In genomic region chr6:43927525-43928210, GRCh38 we compare ENCODE assay signal across 9 cellular contexts.
DNase-seq lines count a peak whose midpoint lies in the region; ATAC-seq, FAIRE-seq and TF ChIP-seq lines count a peak whose summit lies in the region.
"Had no signal": no experiment of that assay in that cellular context is flagged by ENCODE, and none has a peak within 500 bp of the region (broad histone marks: within the 10 kb centered on the region; RNA-seq: fewer than 3 reads in every experiment).

No MANE protein-coding gene starts in this region.

- ATAC-seq in GM21360 (IDR thresholded peaks at IDR 0.05; ENCODE audit: unreplicated experiment) (no peak), GM19324 (IDR thresholded peaks at IDR 0.05; ENCODE audit: low FRiP score, unreplicated experiment) (no peak)

- no peak overlapping the region for H3K4me3 ChIP-seq in kidney (ENCODE audit: low read length in 2 of 2)

- no peak for TF ChIP-seq CTCF in kidney (IDR thresholded peaks at IDR 0.05; ENCODE audit: borderline replicate concordance, extremely low read depth, insufficient read depth)

- intact Hi-C loops in kidney (cut with DNase I) = no loop called here

- no peak for FAIRE-seq in kidney (lab: Jason Lieb, UNC)

- H3K36me3 ChIP-seq in kidney (ENCODE audit: control insufficient read depth in 1 of 2, insufficient read depth in 2 of 2, low read length in 2 of 2) = no peaks in the 10 kb centered on the region

- H3K9me3 ChIP-seq in kidney (ENCODE audit: control insufficient read depth in 1 of 2, low read length in 2 of 2) = no peaks in the 10 kb centered on the region

- no peak overlapping the region for H3K9ac ChIP-seq in kidney (ENCODE audit: low read length in 2 of 2)

- DNase-seq in A172 (ENCODE audit: low spot score) (peak; percentile 33), HPDE6-E6E7 (ENCODE audit: extremely low spot score) (peak; percentile 42), SKM-1 (lab: John Stamatoyannopoulos, UW; ENCODE audit: unreplicated experiment) (peak; percentile 28), kidney (peak; percentile 79), C1 segment of cervical spinal cord (lab: John Stamatoyannopoulos, UW) (no peak), hypothalamus (lab: John Stamatoyannopoulos, UW) (no peak)
- DNase-seq: activated T-cell treated with anti-CD3 and anti-CD28 coated beads, Interleukin-2, amount 50 U/mL, for 1 hour had no signal

- no peak overlapping the region for H3K27ac ChIP-seq in kidney (ENCODE audit: low read depth in 2 of 2, low read length in 2 of 2)

- H3K4me1 ChIP-seq in kidney (ENCODE audit: control insufficient read depth in 1 of 2, insufficient read depth in 1 of 2, low read depth in 1 of 2, low read length in 2 of 2) = no peaks in the 10 kb centered on the region

Comparison
In these comparisons a context has a peak if more than half of its experiments do, and no peak if none do; other contexts are left out.
1. DNase-seq: peak in A172 (single experiment), HPDE6-E6E7 (single experiment), SKM-1 (single experiment) and kidney (single experiment); none in C1 segment of cervical spinal cord (0 of 14) and hypothalamus (0 of 51).